Comparison of ENCODE assay signal across 16 cellular contexts in the genomic region with DNA sequence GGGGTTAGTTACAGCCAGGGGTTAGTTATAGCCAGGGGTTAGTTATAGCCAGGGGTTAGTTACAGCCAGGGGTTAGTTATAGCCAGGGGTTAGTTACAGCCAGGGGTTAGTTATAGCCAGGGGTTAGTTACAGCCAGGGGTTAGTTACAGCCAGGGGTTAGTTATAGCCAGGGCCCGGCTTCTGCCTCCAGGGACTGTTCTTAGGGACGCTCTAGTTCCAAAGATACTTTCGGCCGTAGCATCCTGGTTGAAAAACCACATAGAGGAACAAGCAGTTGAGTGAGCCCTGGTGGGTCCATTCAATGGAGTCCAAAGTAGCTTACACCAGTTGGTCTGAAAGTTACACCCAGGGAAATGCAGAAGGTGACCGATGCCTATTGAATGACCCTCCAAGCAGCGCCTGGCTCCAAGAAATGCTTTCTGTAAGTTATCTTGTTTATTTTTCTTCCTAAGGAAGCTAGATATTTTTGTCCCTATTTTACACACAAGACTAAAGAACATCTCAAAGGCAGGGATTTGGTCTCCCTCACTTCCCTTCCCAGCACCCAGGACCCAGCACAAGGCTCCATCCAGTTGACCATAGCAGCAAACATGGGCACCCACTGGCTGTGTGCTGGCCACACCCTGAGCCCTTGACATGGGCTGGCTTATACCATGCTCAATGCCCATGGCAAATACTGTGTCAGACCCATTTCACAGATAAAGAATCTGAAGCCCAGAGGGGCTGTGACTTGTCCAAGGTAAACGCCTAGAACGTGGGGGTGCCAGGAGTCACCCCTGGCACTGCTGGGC. TPM values are rescaled to one million over a fixed set of nuclear protein-coding genes. Genes with fewer than 3 reads are reported as not detected.
A peak's percentile ranks its signal among the peaks of the same experiment; 100 is the strongest.
DNase-seq lines count a peak whose midpoint lies in the region; ATAC-seq and TF ChIP-seq lines count a peak whose summit lies in the region.
"Had no signal": no experiment of that assay in that cellular context is flagged by ENCODE, and none has a peak within 500 bp of the region (broad histone marks: within the 10 kb centered on the region; RNA-seq: fewer than 3 reads in every experiment).

No MANE protein-coding gene starts in this region.

- H3K9me3 ChIP-seq in Panc1 (ENCODE audit: control insufficient read depth, insufficient read depth, low read depth, low read length) (no peaks in the 10 kb centered on the region), esophagus muscularis mucosa (no peaks in the 10 kb centered on the region), left lung (no peaks in the 10 kb centered on the region), thoracic aorta (no peaks in the 10 kb centered on the region)

- DNase-seq in Panc1 (ENCODE audit: low read depth, low spot score) (no peak), esophagus muscularis mucosa (ENCODE audit: extremely low spot score) (no peak), left lung (peak in 1 of 2 donors; percentile 17), thoracic aorta (ENCODE audit: low spot score) (no peak)
- no peak for DNase-seq in stimulated activated CD4-positive, alpha-beta T cell treated with anti-CD3 and anti-CD28 coated beads, Interleukin-4, amount 100 ng/mL, for 4 hours
- no peak for DNase-seq in effector CD4-positive, alpha-beta T cell
- DNase-seq: activated CD4-positive, alpha-beta T cell treated with anti-CD3 and anti-CD28 coated beads for 4 hours; activated naive CD8-positive, alpha-beta T cell treated with anti-CD3 and anti-CD28 coated beads, Interleukin-2, amount 50 U/mL, for 24 hours; CD4-positive, CD25-positive, alpha-beta regulatory T cell; NCI-H1048; NCI-H2227 treated with DMSO at 0.1 percent for 48 hours; stimulated activated CD4-positive, alpha-beta T cell treated with anti-CD3 and anti-CD28 coated beads, Interleukin-1b, Interleukin-23, amount 100 ng/mL, for 48 hours; T-helper 2 cell had no signal

- TF ChIP-seq CTCF in Panc1 (IDR thresholded peaks at IDR 0.05): no peak
- TF ChIP-seq CTCF in esophagus muscularis mucosa (IDR thresholded peaks at IDR 0.05): no peak
- no peak for TF ChIP-seq CTCF in left lung (IDR thresholded peaks at IDR 0.05)
- no peak for TF ChIP-seq CTCF in thoracic aorta (IDR thresholded peaks at IDR 0.05)

- H3K36me3 ChIP-seq in Panc1 (ENCODE audit: control insufficient read depth, insufficient read depth, low read length): no peaks in the 10 kb centered on the region
- H3K36me3 ChIP-seq in esophagus muscularis mucosa: no peaks in the 10 kb centered on the region
- no peaks in the 10 kb centered on the region for H3K36me3 ChIP-seq in left lung
- no peaks in the 10 kb centered on the region for H3K36me3 ChIP-seq in thoracic aorta

- in situ Hi-C loops in Panc1 (cut with HindIII; ENCODE audit: low pct_unique_long_range_greater_than_20kb, low sequenced_read_pairs): no loop called here

- POLR2A ChIA-PET in Panc1 (lab: Charles Lee): no interaction called here

- intact Hi-C loops in Panc1 (cut with micrococcal nuclease; ENCODE audit: unreplicated experiment): no loop called here
- intact Hi-C loops in esophagus muscularis mucosa (cut with DNase I): no loop called here
- intact Hi-C loops in left lung (cut with DNase I): no loop called here

- BruUV-seq in Panc1 (replicated peaks; lab: Mats Ljungman, UMichigan): no TSS peak

- peaks cover 8% of the 10 kb centered on the region; the same call in 1 of the 2 replicates for H3K4me1 ChIP-seq in Panc1 (ENCODE audit: control insufficient read depth, insufficient read depth, low read length)
- peaks cover 47 to 82% (median 70%) of the 10 kb centered on the region in 4 donors for H3K4me1 ChIP-seq in esophagus muscularis mucosa
- H3K4me1 ChIP-seq in left lung: peaks cover 11 to 25% of the 10 kb centered on the region in 2 donors
- peaks cover 28 to 69% of the 10 kb centered on the region in 2 donors for H3K4me1 ChIP-seq in thoracic aorta (ENCODE audit: control insufficient read depth in 1 of 2, low read depth in 2 of 2)

- H3K27me3 ChIP-seq in Panc1 (ENCODE audit: control insufficient read depth, insufficient read depth, low read length) (no peaks in the 10 kb centered on the region), esophagus muscularis mucosa (no peaks in the 10 kb centered on the region), left lung (peaks cover 0 to 13% of the 10 kb centered on the region in 2 donors), thoracic aorta (replicated peaks; ENCODE audit: insufficient read depth) (no peaks in the 10 kb centered on the region)

- 75% methylated on average over 8 of the region's 8 CpGs for WGBS in esophagus muscularis mucosa

- H3K4me3 ChIP-seq in Panc1 (ENCODE audit: low read depth in 2 of 2, low read length in 2 of 2) (no peak overlapping the region), esophagus muscularis mucosa (no peak overlapping the region), left lung (no peak overlapping the region), thoracic aorta (no peak overlapping the region)

- CTCF ChIA-PET in Panc1 (lab: Charles Lee): no interaction called here

- ATAC-seq in Panc1 (no peak), left lung (no peak), thoracic aorta (ENCODE audit: insufficient number of reproducible peaks, low FRiP score, low read depth) (no peak), GM19397 (IDR thresholded peaks at IDR 0.05; ENCODE audit: unreplicated experiment) (no peak), HG02970 (IDR thresholded peaks at IDR 0.05; ENCODE audit: low FRiP score, unreplicated experiment) (no peak)
- ATAC-seq: activated naive CD8-positive, alpha-beta T cell treated with anti-CD3 and anti-CD28 coated beads, Interleukin-2, amount 50 U/mL, for 24 hours had no signal

- TF ChIP-seq POLR2A in esophagus muscularis mucosa (IDR thresholded peaks at IDR 0.05; ENCODE audit: low read depth): no peak

- no peak for TF ChIP-seq EP300 in esophagus muscularis mucosa (IDR thresholded peaks at IDR 0.05)

- peak overlapping the region; percentile 29; the same call in 1 of the 2 replicates for H3K27ac ChIP-seq in Panc1 (ENCODE audit: low read length)
- peak overlapping the region; percentile 76 to 87 (median 78) for H3K27ac ChIP-seq in esophagus muscularis mucosa (replicated peaks in 1 of 4)
- H3K27ac ChIP-seq in left lung: peak overlapping the region; percentile 48 to 80
- H3K27ac ChIP-seq in thoracic aorta: peak overlapping the region; percentile 69 to 85

RNA-seq across cellular contexts. Expression of a gene that starts 49.7 kb away (rescaled TPM):
- total RNA-seq in Panc1 (2021; ENCODE audit: unreplicated experiment): 1.2 TPM
- polyA plus RNA-seq in Panc1 (2012; ENCODE audit: insufficient read length): 0.67 TPM
- total RNA-seq in esophagus muscularis mucosa: 10 to 100 TPM in 3 of 4 donors, 1 to 10 TPM in 1; 6.6 to 20.4 (median 12.4) TPM
- under 1 TPM; 0.79 to 0.84 TPM for total RNA-seq in left lung
- total RNA-seq in thoracic aorta: 1 to 10 TPM in 1 of 2 donors, under 1 TPM in 1; 0.81 to 3.4 TPM
- total RNA-seq: CD4-positive, CD25-positive, alpha-beta regulatory T cell; HT-29 had no signal
- polyA plus RNA-seq: CD4-positive, CD25-positive, alpha-beta regulatory T cell had no signal
